Comparison of ENCODE assay signal across 8 cellular contexts in the genomic region with DNA sequence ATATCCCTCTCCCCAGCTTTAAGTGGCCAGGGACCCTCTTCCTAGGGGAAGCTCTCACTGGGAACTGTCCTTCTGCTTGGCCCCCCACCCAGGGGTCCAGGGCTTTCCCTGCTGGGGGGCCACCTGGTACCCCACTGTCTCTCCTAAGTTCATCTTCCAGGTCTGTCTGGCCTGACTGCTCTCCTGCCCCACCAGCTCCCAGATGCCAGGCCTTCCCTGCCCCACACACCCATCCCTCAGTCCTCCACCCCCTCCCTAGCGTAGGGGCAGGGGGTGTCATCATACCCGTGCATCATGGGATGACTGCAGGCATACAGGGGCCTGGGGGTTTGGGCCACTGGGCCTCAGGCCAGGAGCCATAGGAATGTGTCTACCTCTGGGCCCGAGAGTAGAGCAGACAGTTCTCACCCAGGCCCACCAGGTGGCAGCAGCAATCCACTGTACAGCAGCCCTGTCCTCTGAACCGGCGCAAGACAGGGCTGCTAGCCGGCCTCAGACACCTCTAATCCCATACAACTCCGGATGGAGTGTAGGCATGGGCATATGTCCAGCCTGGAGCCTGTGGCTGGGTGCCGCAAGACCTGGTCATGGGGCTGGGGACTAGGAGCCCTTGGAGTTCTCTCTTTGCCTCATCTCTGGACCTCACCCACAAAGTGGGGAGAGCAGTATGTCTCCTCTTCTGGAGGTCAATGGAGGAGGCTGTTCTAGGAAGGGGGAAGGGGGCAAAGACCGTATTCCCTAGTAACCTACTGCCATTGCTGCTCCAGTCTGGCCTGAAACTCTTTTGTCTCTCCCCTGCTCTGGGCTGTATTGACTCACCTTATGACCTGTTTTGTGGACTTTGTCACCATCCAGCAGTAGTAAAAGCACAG. TPM values are rescaled to one million over a fixed set of nuclear protein-coding genes. Genes with fewer than 3 reads are reported as not detected.
DNase-seq lines count a peak whose midpoint lies in the region; ATAC-seq, FAIRE-seq and TF ChIP-seq lines count a peak whose summit lies in the region.

No MANE protein-coding gene starts in this region.

- peak overlapping the region; percentile 29 for H3K9ac ChIP-seq in Karpas-422 (ENCODE audit: low read length)

- peak overlapping the region; percentile 20 for H3K4me2 ChIP-seq in Karpas-422 (ENCODE audit: low read depth, low read length, poor library complexity, severe bottlenecking)

- H3K27me3 ChIP-seq in Karpas-422 (ENCODE audit: low read length) (no peaks in the 10 kb centered on the region), RWPE2 (ENCODE audit: insufficient read depth, poor library complexity, severe bottlenecking) (no peaks in the 10 kb centered on the region), tibial artery (no peaks in the 10 kb centered on the region)

- H4K20me1 ChIP-seq in Karpas-422 (ENCODE audit: insufficient read depth, low read depth, low read length): no peaks in the 10 kb centered on the region

- peak; percentile 91 for TF ChIP-seq CTCF in RWPE2 (IDR thresholded peaks at IDR 0.05; ENCODE audit: poor library complexity, severe bottlenecking)
- peak in 2 of 3 donors; percentile 64 to 68 for TF ChIP-seq CTCF in omental fat pad (IDR thresholded peaks at IDR 0.05)
- TF ChIP-seq CTCF in tibial artery (IDR thresholded peaks at IDR 0.05): peak; percentile 95

- H3K9me3 ChIP-seq in Karpas-422 (ENCODE audit: low read length) (no peaks in the 10 kb centered on the region), RWPE2 (ENCODE audit: severe bottlenecking) (no peaks in the 10 kb centered on the region), tibial artery (no peaks in the 10 kb centered on the region)

- no peaks in the 10 kb centered on the region for H3K9me2 ChIP-seq in Karpas-422 (replicated peaks; ENCODE audit: insufficient read depth, low read length)

- FAIRE-seq in frontal cortex (lab: Jason Lieb, UNC): no peak

- H3K4me3 ChIP-seq in Karpas-422 (ENCODE audit: low read length) (no peak overlapping the region), RWPE2 (ENCODE audit: severe bottlenecking) (no peak overlapping the region), tibial artery (no peak overlapping the region)

- H3K4me1 ChIP-seq in Karpas-422 (ENCODE audit: low read length) (peaks cover 35% of the 10 kb centered on the region), RWPE2 (ENCODE audit: insufficient read depth, poor library complexity, severe bottlenecking) (no peaks in the 10 kb centered on the region), tibial artery (peaks cover 0 to 7% (median 2%) of the 10 kb centered on the region in 4 donors)

- no peaks in the 10 kb centered on the region; the same call in 1 of the 2 replicates for H3K79me2 ChIP-seq in Karpas-422 (ENCODE audit: low read length)

- 0 out of 2 replicates have a peak, but pooled peaks cover 2% of the 10 kb centered on the region for H3K36me3 ChIP-seq in Karpas-422 (ENCODE audit: insufficient read depth, low read length)
- no peaks in the 10 kb centered on the region for H3K36me3 ChIP-seq in RWPE2 (ENCODE audit: low read depth)
- no peaks in the 10 kb centered on the region for H3K36me3 ChIP-seq in tibial artery

- H2AFZ ChIP-seq in Karpas-422 (ENCODE audit: low read length): peak overlapping the region; percentile 10; the same call in 1 of the 2 replicates

- peak; percentile 63 for ATAC-seq in GM21526 (IDR thresholded peaks at IDR 0.05; ENCODE audit: low FRiP score, unreplicated experiment)
- peak; percentile 92 for ATAC-seq in RWPE2 (ENCODE audit: low read depth)
- ATAC-seq in omental fat pad (ENCODE audit: low FRiP score): peak; percentile 94

- DNase-seq in DMS53 treated with DMSO at 0.1 percent for 48 hours (lab: John Stamatoyannopoulos, UW; ENCODE audit: unreplicated experiment) (peak; percentile 79), Karpas-422 (peak; percentile 93), RWPE2 (ENCODE audit: low spot score) (no peak), frontal cortex (ENCODE audit: low spot score in 2 of 2) (peak; percentile 74 to 85), omental fat pad (ENCODE audit: low spot score) (peak; percentile 64), tibial artery (peak; percentile 77 to 87)
- peak; percentile 68 for DNase-seq in activated T-helper 9 cell treated with anti-CD3 and anti-CD28 coated beads, Interleukin-2, amount 50 U/mL, for 16 hours (ENCODE audit: low read depth)

- H3K27ac ChIP-seq in Karpas-422 (ENCODE audit: low read length) (no peak overlapping the region), RWPE2 (ENCODE audit: poor library complexity, severe bottlenecking) (no peak overlapping the region), tibial artery (no peak overlapping the region)

- intact Hi-C loops in tibial artery (cut with DNase I; ENCODE audit: low total_unique reads): loop anchor here (5.0 kb wide), 2 partner anchors 97 to 242 kb away; no protein-coding TSS in a partner anchor

RNA-seq across cellular contexts. Expression of a gene that starts 10.0 kb away (rescaled TPM):
- total RNA-seq in Karpas-422 (2014; rRNA removed; shearing (Covaris generic); ENCODE audit: low replicate concordance): 124 and 168 TPM in 2 replicates
- total RNA-seq in frontal cortex: 35.1 TPM
- 10 to 100 TPM; 47.7 to 80.8 (median 57.3) TPM for total RNA-seq in omental fat pad

RNA-seq across cellular contexts. Expression of a gene that starts 17.8 kb away (rescaled TPM):
- total RNA-seq in Karpas-422 (2014; rRNA removed; shearing (Covaris generic); ENCODE audit: low replicate concordance): 17.9 and 26.7 TPM in 2 replicates
- 15.5 TPM for total RNA-seq in frontal cortex
- 1 to 10 TPM in 3 of 4 donors, under 1 TPM in 1; 0.69 to 3.8 (median 1.4) TPM for total RNA-seq in omental fat pad

RNA-seq across cellular contexts. Expression of a gene that starts 28.6 kb away (rescaled TPM):
- 1.0 and 1.1 TPM in 2 replicates for total RNA-seq in Karpas-422 (2014; rRNA removed; shearing (Covaris generic); ENCODE audit: low replicate concordance)
- total RNA-seq in frontal cortex (9.4 TPM), omental fat pad (1,000 to 10,000 TPM in 3 of 4 donors, 100 to 1,000 TPM in 1; 689 to 2,989 (median 2,080) TPM)

RNA-seq across cellular contexts. Expression of a gene that starts 36.9 kb away (rescaled TPM):
- total RNA-seq in Karpas-422 (2014; rRNA removed; shearing (Covaris generic); ENCODE audit: low replicate concordance): 59.9 and 99.8 TPM in 2 replicates
- total RNA-seq in frontal cortex (11.0 TPM), omental fat pad (100 to 1,000 TPM in 1 of 4 donors, 10 to 100 TPM in 3; 67.3 to 125 (median 88.1) TPM)

RNA-seq across cellular contexts. Expression of a gene that starts 49.9 kb away (rescaled TPM):
- total RNA-seq in Karpas-422 (2014; rRNA removed; shearing (Covaris generic); ENCODE audit: low replicate concordance): 44.0 and 78.6 TPM in 2 replicates
- total RNA-seq in frontal cortex: 26.5 TPM
- 10 to 100 TPM in 2 of 4 donors, 1 to 10 TPM in 2; 5.2 to 15.3 (median 8.5) TPM for total RNA-seq in omental fat pad

Comparison
In these comparisons a context has a peak if more than half of its experiments do, and no peak if none do; other contexts are left out.
1. RNA of a gene that starts 28.6 kb away (total RNA-seq): 689 to 2,989 TPM in omental fat pad; 9.4 TPM in frontal cortex (single experiment) and 1.0 to 1.1 TPM in Karpas-422; every median in the first group is over 10 times any median in the second.
2. Peak in every context shown above with its lines, with median percentiles within 50 percentile points of each other: ATAC-seq and CTCF ChIP-seq.